In the genomic region with DNA sequence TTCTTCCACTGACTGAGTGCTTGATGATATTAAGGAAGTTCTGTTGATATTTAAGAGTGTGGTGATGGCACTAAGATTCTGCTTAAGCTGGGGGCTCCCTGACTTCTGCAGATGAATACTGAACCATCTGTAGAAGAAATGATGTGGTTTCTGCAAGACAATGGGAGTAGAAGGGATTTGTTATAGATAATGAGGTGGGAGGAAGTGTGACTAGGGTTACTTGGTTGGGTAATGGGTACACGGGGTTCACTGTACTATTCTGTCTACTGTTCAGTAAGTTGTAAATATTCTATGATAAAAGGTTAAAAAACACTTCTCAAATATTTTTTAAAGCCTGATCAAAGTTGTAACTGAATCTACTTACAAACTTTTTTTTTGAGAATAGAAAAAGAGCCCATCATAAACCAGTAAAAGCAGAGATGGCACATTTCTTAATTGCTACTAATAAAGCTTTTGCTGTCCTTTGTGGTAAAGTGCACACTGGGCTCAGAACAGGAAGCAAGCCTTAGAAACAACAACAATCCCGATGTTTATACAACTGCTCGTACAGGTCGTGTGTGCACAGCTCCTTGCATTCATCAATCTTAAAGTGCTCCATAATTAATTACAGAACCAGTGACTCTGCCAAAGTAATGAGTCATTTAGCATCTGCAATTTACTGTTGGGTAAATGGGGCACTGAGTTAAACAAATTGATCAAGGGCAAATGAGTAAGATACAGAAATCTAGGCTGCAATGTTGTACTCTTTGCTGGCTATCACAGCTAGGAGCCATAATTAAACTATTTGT, we compare ENCODE assay signal across 1 cellular context.
A peak's percentile ranks its signal among the peaks of the same experiment; 100 is the strongest.
TF ChIP-seq lines count a peak whose summit lies in the region.

No MANE protein-coding gene starts in this region.

TF ChIP-seq in HEK293, 187 proteins besides CTCF, POLR2A, EP300 and RAD21 (continued from another document):
- TF ChIP-seq ZNF174 (tag by site-specific recombination; IDR thresholded peaks at IDR 0.05), result no peak
- TF ChIP-seq, protein P1, sequence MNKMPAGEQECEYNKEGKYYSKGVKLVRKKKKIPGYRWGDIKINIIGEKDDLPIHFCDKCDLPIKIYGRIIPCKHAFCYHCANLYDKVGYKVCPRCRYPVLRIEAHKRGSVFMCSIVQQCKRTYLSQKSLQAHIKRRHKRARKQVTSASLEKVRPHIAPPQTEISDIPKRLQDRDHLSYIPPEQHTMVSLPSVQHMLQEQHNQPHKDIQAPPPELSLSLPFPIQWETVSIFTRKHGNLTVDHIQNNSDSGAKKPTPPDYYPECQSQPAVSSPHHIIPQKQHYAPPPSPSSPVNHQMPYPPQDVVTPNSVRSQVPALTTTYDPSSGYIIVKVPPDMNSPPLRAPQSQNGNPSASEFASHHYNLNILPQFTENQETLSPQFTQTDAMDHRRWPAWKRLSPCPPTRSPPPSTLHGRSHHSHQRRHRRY (tag by site-specific recombination; IDR thresholded peaks at IDR 0.05), result no peak
- TF ChIP-seq ZNF391 (tag by site-specific recombination; IDR thresholded peaks at IDR 0.05; ENCODE audit: borderline replicate concordance, low read depth), result no peak
- TF ChIP-seq ZNF274 (IDR thresholded peaks at IDR 0.05; ENCODE audit: low read length), result no peak
- no peak for TF ChIP-seq ZNF274 (tag by site-specific recombination; IDR thresholded peaks at IDR 0.05; ENCODE audit: borderline replicate concordance)
- TF ChIP-seq SP7 (tag by site-specific recombination; IDR thresholded peaks at IDR 0.05), result peak; percentile 68
- TF ChIP-seq SETDB1 (IDR thresholded peaks at IDR 0.05; ENCODE audit: insufficient read length, low read length), result no peak
- no peak for TF ChIP-seq BCL11B (tag by site-specific recombination; IDR thresholded peaks at IDR 0.05; ENCODE audit: low read depth)
- TF ChIP-seq ZNF777 (tag by site-specific recombination; IDR thresholded peaks at IDR 0.05; ENCODE audit: borderline replicate concordance), result no peak
- TF ChIP-seq ZNF555 (tag by site-specific recombination; conservative IDR thresholded peaks at IDR 0.05), result no peak
- no peak for TF ChIP-seq ZFP3 (tag by site-specific recombination; IDR thresholded peaks at IDR 0.05; ENCODE audit: low read depth)
- TF ChIP-seq SP3 (tag by site-specific recombination; IDR thresholded peaks at IDR 0.05), result no peak
- TF ChIP-seq PBX3 (CRISPR knock-in tag; IDR thresholded peaks at IDR 0.05), result no peak
- no peak for TF ChIP-seq ZNF221 (tag by site-specific recombination; IDR thresholded peaks at IDR 0.05; ENCODE audit: borderline replicate concordance)
- TF ChIP-seq ZNF768 (tag by site-specific recombination; IDR thresholded peaks at IDR 0.05), result no peak
- TF ChIP-seq RBAK (tag by site-specific recombination; IDR thresholded peaks at IDR 0.05), result no peak
- 0 out of 2 replicates have a peak, but pooled peaks have one; percentile 40 for TF ChIP-seq SCRT2 (tag by site-specific recombination; IDR thresholded peaks at IDR 0.05)
- no peak for TF ChIP-seq ZNF350 (tag by site-specific recombination; IDR thresholded peaks at IDR 0.05)
- TF ChIP-seq, protein P2, sequence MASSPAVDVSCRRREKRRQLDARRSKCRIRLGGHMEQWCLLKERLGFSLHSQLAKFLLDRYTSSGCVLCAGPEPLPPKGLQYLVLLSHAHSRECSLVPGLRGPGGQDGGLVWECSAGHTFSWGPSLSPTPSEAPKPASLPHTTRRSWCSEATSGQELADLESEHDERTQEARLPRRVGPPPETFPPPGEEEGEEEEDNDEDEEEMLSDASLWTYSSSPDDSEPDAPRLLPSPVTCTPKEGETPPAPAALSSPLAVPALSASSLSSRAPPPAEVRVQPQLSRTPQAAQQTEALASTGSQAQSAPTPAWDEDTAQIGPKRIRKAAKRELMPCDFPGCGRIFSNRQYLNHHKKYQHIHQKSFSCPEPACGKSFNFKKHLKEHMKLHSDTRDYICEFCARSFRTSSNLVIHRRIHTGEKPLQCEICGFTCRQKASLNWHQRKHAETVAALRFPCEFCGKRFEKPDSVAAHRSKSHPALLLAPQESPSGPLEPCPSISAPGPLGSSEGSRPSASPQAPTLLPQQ (tag by site-specific recombination; IDR thresholded peaks at IDR 0.05), result no peak
- TF ChIP-seq ZNF248 (tag by site-specific recombination; IDR thresholded peaks at IDR 0.05), result no peak
- TF ChIP-seq ZNF302 (tag by site-specific recombination; IDR thresholded peaks at IDR 0.05; ENCODE audit: low read depth), result no peak
- TF ChIP-seq ZNF596 (tag by site-specific recombination; IDR thresholded peaks at IDR 0.05), result no peak
- peak; percentile 60; the same call in 1 of the 2 replicates for TF ChIP-seq TRIM28 (IDR thresholded peaks at IDR 0.05; ENCODE audit: borderline replicate concordance, low read length)
- TF ChIP-seq ZNF19 (tag by site-specific recombination; IDR thresholded peaks at IDR 0.05; ENCODE audit: low read depth), result no peak
- TF ChIP-seq FEZF1 (tag by site-specific recombination; IDR thresholded peaks at IDR 0.05), result peak; percentile 75
- TF ChIP-seq ZNF488 (tag by site-specific recombination; IDR thresholded peaks at IDR 0.05), result no peak
- no peak for TF ChIP-seq KLF8 (tag by site-specific recombination; IDR thresholded peaks at IDR 0.05)
- TF ChIP-seq ZBTB1 (tag by site-specific recombination; IDR thresholded peaks at IDR 0.05), result no peak
- TF ChIP-seq GLI4 (tag by site-specific recombination; IDR thresholded peaks at IDR 0.05), result no peak
- TF ChIP-seq ZNF664 (tag by site-specific recombination; IDR thresholded peaks at IDR 0.05), result no peak
- TF ChIP-seq ZNF324 (tag by site-specific recombination; IDR thresholded peaks at IDR 0.05), result no peak
- no peak for TF ChIP-seq GLIS2 (tag by site-specific recombination; IDR thresholded peaks at IDR 0.05)
- no peak for TF ChIP-seq REST (tag by site-specific recombination; IDR thresholded peaks at IDR 0.05)
- TF ChIP-seq, protein P3, sequence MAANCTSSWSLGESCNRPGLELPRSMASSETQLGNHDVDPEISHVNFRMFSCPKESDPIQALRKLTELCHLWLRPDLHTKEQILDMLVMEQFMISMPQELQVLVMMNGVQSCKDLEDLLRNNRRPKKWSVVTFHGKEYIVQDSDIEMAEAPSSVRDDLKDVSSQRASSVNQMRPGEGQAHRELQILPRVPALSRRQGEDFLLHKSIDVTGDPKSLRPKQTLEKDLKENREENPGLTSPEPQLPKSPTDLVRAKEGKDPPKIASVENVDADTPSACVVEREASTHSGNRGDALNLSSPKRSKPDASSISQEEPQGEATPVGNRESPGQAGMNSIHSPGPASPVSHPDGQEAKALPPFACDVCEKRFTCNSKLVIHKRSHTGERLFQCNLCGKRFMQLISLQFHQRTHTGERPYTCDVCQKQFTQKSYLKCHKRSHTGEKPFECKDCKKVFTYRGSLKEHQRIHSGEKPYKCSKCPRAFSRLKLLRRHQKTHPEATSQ (tag by site-specific recombination; IDR thresholded peaks at IDR 0.05), result no peak
- TF ChIP-seq ZNF629 (tag by site-specific recombination; IDR thresholded peaks at IDR 0.05), result peak; percentile 40; the same call in 1 of the 2 replicates
- TF ChIP-seq ZBTB10 (tag by site-specific recombination; IDR thresholded peaks at IDR 0.05), result no peak
- no peak for TF ChIP-seq EGR2 (tag by site-specific recombination; IDR thresholded peaks at IDR 0.05; ENCODE audit: low read depth)
- TF ChIP-seq, protein P4, sequence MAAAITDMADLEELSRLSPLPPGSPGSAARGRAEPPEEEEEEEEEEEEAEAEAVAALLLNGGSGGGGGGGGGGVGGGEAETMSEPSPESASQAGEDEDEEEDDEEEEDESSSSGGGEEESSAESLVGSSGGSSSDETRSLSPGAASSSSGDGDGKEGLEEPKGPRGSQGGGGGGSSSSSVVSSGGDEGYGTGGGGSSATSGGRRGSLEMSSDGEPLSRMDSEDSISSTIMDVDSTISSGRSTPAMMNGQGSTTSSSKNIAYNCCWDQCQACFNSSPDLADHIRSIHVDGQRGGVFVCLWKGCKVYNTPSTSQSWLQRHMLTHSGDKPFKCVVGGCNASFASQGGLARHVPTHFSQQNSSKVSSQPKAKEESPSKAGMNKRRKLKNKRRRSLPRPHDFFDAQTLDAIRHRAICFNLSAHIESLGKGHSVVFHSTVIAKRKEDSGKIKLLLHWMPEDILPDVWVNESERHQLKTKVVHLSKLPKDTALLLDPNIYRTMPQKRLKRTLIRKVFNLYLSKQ (tag by site-specific recombination; IDR thresholded peaks at IDR 0.05; ENCODE audit: borderline replicate concordance), result no peak
- TF ChIP-seq ZNF157 (tag by site-specific recombination; IDR thresholded peaks at IDR 0.05), result no peak
- no peak for TF ChIP-seq ZNF23 (tag by site-specific recombination; IDR thresholded peaks at IDR 0.05; ENCODE audit: borderline replicate concordance)
- TF ChIP-seq ZNF184 (tag by site-specific recombination; IDR thresholded peaks at IDR 0.05), result no peak
- no peak for TF ChIP-seq HOXD13 (CRISPR knock-in tag; IDR thresholded peaks at IDR 0.05; ENCODE audit: borderline replicate concordance)
- no peak for TF ChIP-seq MYNN (tag by site-specific recombination; IDR thresholded peaks at IDR 0.05; ENCODE audit: borderline replicate concordance)
- no peak for TF ChIP-seq ZNF776 (tag by site-specific recombination; IDR thresholded peaks at IDR 0.05; ENCODE audit: borderline replicate concordance)
- peak; percentile 71 for TF ChIP-seq ZNF843 (tag by site-specific recombination; IDR thresholded peaks at IDR 0.05)
- TF ChIP-seq ZEB2 (tag by site-specific recombination; IDR thresholded peaks at IDR 0.05), result no peak
- TF ChIP-seq ZXDB (tag by site-specific recombination; IDR thresholded peaks at IDR 0.05), result peak; percentile 41; the same call in 1 of the 2 replicates
- 0 out of 2 replicates have a peak, but pooled peaks have one; percentile 20 for TF ChIP-seq GFI1B (tag by site-specific recombination; IDR thresholded peaks at IDR 0.05)
- TF ChIP-seq SCRT1 (tag by site-specific recombination; IDR thresholded peaks at IDR 0.05; ENCODE audit: borderline replicate concordance), result peak; percentile 17; the same call in 1 of the 2 replicates
- TF ChIP-seq ZNF701 (tag by site-specific recombination; IDR thresholded peaks at IDR 0.05), result no peak
